Comparison of ENCODE assay signal across 2 cellular contexts in the genomic region with DNA sequence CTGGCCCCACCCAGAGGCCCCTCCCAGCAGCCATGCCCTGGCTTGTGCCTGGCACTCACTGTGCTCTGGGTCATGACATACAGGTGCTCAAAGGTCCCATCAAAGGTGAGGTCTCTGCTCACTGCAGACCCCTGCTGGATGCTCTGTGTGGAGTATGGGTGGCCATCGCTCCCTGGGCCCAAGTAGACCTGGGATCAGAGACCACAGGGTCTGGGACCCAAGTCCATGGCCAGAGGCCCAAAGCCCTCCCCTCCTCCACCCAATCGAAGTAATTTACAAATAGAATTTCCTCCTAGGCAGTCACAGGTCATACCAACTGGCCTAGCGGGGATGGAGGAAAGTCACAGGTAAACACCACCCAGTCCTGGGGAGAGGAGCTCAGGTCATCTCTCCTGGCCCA.
TF ChIP-seq lines count a peak whose summit lies in the region.

No MANE protein-coding gene starts in this region.

TF ChIP-seq in SK-N-SH, 30 proteins besides CTCF, POLR2A, EP300 and RAD21 (continued from another document):
- no peak for TF ChIP-seq USF2 (IDR thresholded peaks at IDR 0.05; ENCODE audit: borderline replicate concordance, low read depth, low read length)

TF ChIP-seq in SK-N-SH treated with all-trans-retinoic acid at 6 μM for 48 hours, 23 proteins besides CTCF, POLR2A, EP300 and RAD21 (continued from another document):
- TF ChIP-seq CREB5 (CRISPR knock-in tag; IDR thresholded peaks at IDR 0.05; ENCODE audit: low read depth) (no peak), ZNF70 (CRISPR knock-in tag; IDR thresholded peaks at IDR 0.05) (no peak)
